In genomic region chr14:90398315-90398811, GRCh38 we compare ENCODE assay signal across 8 cellular contexts. TPM values are rescaled to one million over a fixed set of nuclear protein-coding genes. Genes with fewer than 3 reads are reported as not detected.
DNase-seq lines count a peak whose midpoint lies in the region; ATAC-seq and TF ChIP-seq lines count a peak whose summit lies in the region.

No MANE protein-coding gene starts in this region.

- peak overlapping the region; percentile 64 for H3K9ac ChIP-seq in trophoblast cell (ENCODE audit: low read length)

- TF ChIP-seq CTCF in PC-9 (conservative IDR thresholded peaks at IDR 0.05) (no peak), uterus (IDR thresholded peaks at IDR 0.05) (no peak)

- peaks cover 15% of the 10 kb centered on the region; the same call in 1 of the 2 replicates for H4K20me1 ChIP-seq in PC-9 (ENCODE audit: insufficient read depth)

- peak overlapping the region; percentile 56; the same call in 1 of the 2 replicates for H2AFZ ChIP-seq in PC-9
- no peak overlapping the region for H2AFZ ChIP-seq in trophoblast cell (ENCODE audit: insufficient read depth, low read length, poor library complexity)

- no peak overlapping the region for H4K12ac ChIP-seq in trophoblast cell (ENCODE audit: low read depth, low read length)

- intact Hi-C loops in PC-9 (cut with micrococcal nuclease; ENCODE audit: unreplicated experiment) (loop anchor here (2.0 to 10.0 kb wide), 4 partner anchors 66 to 226 kb away; partner anchors contain the start of gene NRDE2), uterus (cut with DNase I; ENCODE audit: low total_unique reads) (loop anchor here (10.0 kb wide), 1 partner anchor 356 kb away; no protein-coding TSS in a partner anchor)
- intact Hi-C loops in activated T-helper 2 cell treated with anti-CD3 and anti-CD28 coated beads, Interferon-gamma antibody, Interleukin-2, Interleukin-4, amounts not matched to agents 10 μg/mL and 5 μg/mL and 100 μg/mL, durations not matched to agents 14 hours and 24 hours and 36 hours (cut with micrococcal nuclease): loop anchor here (2.0 to 5.0 kb wide), 2 partner anchors 279 to 442 kb away; no protein-coding TSS in a partner anchor

- H3K27ac ChIP-seq in PC-9 (no peak overlapping the region), trophoblast cell (ENCODE audit: low read depth, low read length) (peak overlapping the region; percentile 10), uterus (peak overlapping the region; percentile 90 to 95)

- no peaks in the 10 kb centered on the region for H3K9me2 ChIP-seq in PC-9 (ENCODE audit: insufficient read depth)

- no TSS peak for BruUV-seq in PC-9 (replicated peaks; lab: Mats Ljungman, UMichigan)

- no peak overlapping the region for H4K8ac ChIP-seq in trophoblast cell (ENCODE audit: low read depth, low read length)

- H3K36me3 ChIP-seq in PC-9 (ENCODE audit: low read depth) (peaks cover 20% of the 10 kb centered on the region; the same call in 1 of the 2 replicates), trophoblast cell (ENCODE audit: control insufficient read depth in 1 of 2, insufficient read depth in 2 of 2, low read length in 2 of 2) (peaks cover 12 to 24% of the 10 kb centered on the region in 2 experiments), uterus (no peaks in the 10 kb centered on the region)

- H3K4me2 ChIP-seq in PC-9 (peak overlapping the region; percentile 88), trophoblast cell (ENCODE audit: low read length) (peak overlapping the region; percentile 79)

- ATAC-seq in HG03097 (IDR thresholded peaks at IDR 0.05; ENCODE audit: low FRiP score, unreplicated experiment): peak; percentile 16

- TF ChIP-seq POLR2A in uterus (IDR thresholded peaks at IDR 0.05): peak in 1 of 2 donors; percentile 17

- H3K14ac ChIP-seq in trophoblast cell (ENCODE audit: low read length): peak overlapping the region; percentile 46

- no peak overlapping the region for H2BK120ac ChIP-seq in trophoblast cell (ENCODE audit: insufficient read depth, low read length, poor library complexity)

- H3K9me3 ChIP-seq in PC-9 (ENCODE audit: insufficient read depth, low read depth) (no peaks in the 10 kb centered on the region), trophoblast cell (ENCODE audit: insufficient read depth, low read depth, low read length) (no peaks in the 10 kb centered on the region), uterus (no peaks in the 10 kb centered on the region)

- peak overlapping the region; percentile 67 for H3K18ac ChIP-seq in trophoblast cell (ENCODE audit: low read length)

- H3K27me3 ChIP-seq in PC-9 (ENCODE audit: insufficient read depth, low read depth) (no peaks in the 10 kb centered on the region), trophoblast cell (ENCODE audit: insufficient read depth, low read length) (no peaks in the 10 kb centered on the region), uterus (peaks cover 0 to 3% of the 10 kb centered on the region in 2 donors)

- H3K27me3 Mint-ChIP-seq in activated T-helper 2 cell treated with anti-CD3 and anti-CD28 coated beads, Interferon-gamma antibody, Interleukin-2, Interleukin-4, amounts not matched to agents 10 μg/mL and 5 μg/mL and 100 μg/mL, durations not matched to agents 14 hours and 24 hours and 36 hours (ENCODE audit: low read depth): peaks cover 1% of the 10 kb centered on the region

- H4K91ac ChIP-seq in trophoblast cell (ENCODE audit: low read depth, low read length): no peak overlapping the region

- peaks cover 49% of the 10 kb centered on the region for H3K36me3 Mint-ChIP-seq in activated T-helper 2 cell treated with anti-CD3 and anti-CD28 coated beads, Interferon-gamma antibody, Interleukin-2, Interleukin-4, amounts not matched to agents 10 μg/mL and 5 μg/mL and 100 μg/mL, durations not matched to agents 14 hours and 24 hours and 36 hours (ENCODE audit: low read depth)

- H3F3A ChIP-seq in PC-9 (ENCODE audit: insufficient read depth, low read depth): no peaks in the 10 kb centered on the region

- H3K79me1 ChIP-seq in trophoblast cell (ENCODE audit: low read length): peaks cover 9% of the 10 kb centered on the region

- H3K4me3 Mint-ChIP-seq in activated T-helper 2 cell treated with anti-CD3 and anti-CD28 coated beads, Interferon-gamma antibody, Interleukin-2, Interleukin-4, amounts not matched to agents 10 μg/mL and 5 μg/mL and 100 μg/mL, durations not matched to agents 14 hours and 24 hours and 36 hours (ENCODE audit: low read depth): peak overlapping the region; percentile 94

- peak overlapping the region; percentile 82 for H3K4ac ChIP-seq in trophoblast cell (ENCODE audit: low read depth, low read length)

- POLR2A ChIA-PET in PC-9 (lab: Charles Lee; ENCODE audit: unreplicated experiment): no interaction called here

- WGBS in trophoblast cell (ENCODE audit: extremely low coverage, insufficient coverage, insufficient read length): no CpG with 5 or more reads among the region's 35 CpGs

- no peak overlapping the region for H3K23ac ChIP-seq in trophoblast cell (ENCODE audit: low read length)

- peaks cover 32% of the 10 kb centered on the region for H3K79me2 ChIP-seq in PC-9 (ENCODE audit: low read depth)
- peaks cover 18% of the 10 kb centered on the region for H3K79me2 ChIP-seq in trophoblast cell (ENCODE audit: control insufficient read depth, insufficient read depth, low read length, poor library complexity)

- peak overlapping the region; percentile 97 for H3K27ac Mint-ChIP-seq in activated T-helper 2 cell treated with anti-CD3 and anti-CD28 coated beads, Interferon-gamma antibody, Interleukin-2, Interleukin-4, amounts not matched to agents 10 μg/mL and 5 μg/mL and 100 μg/mL, durations not matched to agents 14 hours and 24 hours and 36 hours

- CTCF ChIA-PET in PC-9 (lab: Charles Lee): no interaction called here

- H2AK5ac ChIP-seq in trophoblast cell (ENCODE audit: low read length): no peak overlapping the region

- H3K4me3 ChIP-seq in PC-9: peak overlapping the region; percentile 86
- H3K4me3 ChIP-seq in trophoblast cell (ENCODE audit: low read depth, low read length): peak overlapping the region; percentile 97
- peak overlapping the region; percentile 93 to 98 for H3K4me3 ChIP-seq in uterus

- no peak overlapping the region for H2BK5ac ChIP-seq in trophoblast cell (ENCODE audit: low read depth, low read length, poor library complexity)

- peaks cover 42% of the 10 kb centered on the region for H3K4me1 Mint-ChIP-seq in activated T-helper 2 cell treated with anti-CD3 and anti-CD28 coated beads, Interferon-gamma antibody, Interleukin-2, Interleukin-4, amounts not matched to agents 10 μg/mL and 5 μg/mL and 100 μg/mL, durations not matched to agents 14 hours and 24 hours and 36 hours (ENCODE audit: low read depth)

- H3K9me3 Mint-ChIP-seq in activated T-helper 2 cell treated with anti-CD3 and anti-CD28 coated beads, Interferon-gamma antibody, Interleukin-2, Interleukin-4, amounts not matched to agents 10 μg/mL and 5 μg/mL and 100 μg/mL, durations not matched to agents 14 hours and 24 hours and 36 hours: no peaks in the 10 kb centered on the region

- DNase-seq in NK-92 treated with Interleukin-12 subunit alpha and Interleukin-12 subunit beta, amount 100 ng/mL, for 24 hours (lab: John Stamatoyannopoulos, UW): peak; percentile 62
- DNase-seq in NK-92 (lab: John Stamatoyannopoulos, UW; ENCODE audit: unreplicated experiment) (no peak), PC-9 (peak in 1 of 2 experiments; percentile 12), glomerular visceral epithelial cell (ENCODE audit: extremely low spot score) (peak; percentile 41), trophoblast cell (peak; percentile 46 to 64), uterus (peak in 1 of 2 donors; percentile 47)
- peak; percentile 68 for DNase-seq in activated T-helper 2 cell treated with anti-CD3 and anti-CD28 coated beads, Interferon-gamma antibody, Interleukin-2, Interleukin-4, amounts not matched to agents 10 μg/mL and 5 μg/mL and 100 μg/mL, durations not matched to agents 14 hours and 24 hours and 36 hours (ENCODE audit: low spot score)

- H3K4me1 ChIP-seq in PC-9 (replicated peaks; ENCODE audit: insufficient read depth) (peaks cover 16% of the 10 kb centered on the region), trophoblast cell (ENCODE audit: control insufficient read depth in 1 of 2, insufficient read depth in 2 of 2, low read length in 2 of 2) (peaks cover 0 to 5% of the 10 kb centered on the region in 2 experiments), uterus (no peaks in the 10 kb centered on the region)

- H2BK12ac ChIP-seq in trophoblast cell (ENCODE audit: low read length): no peak overlapping the region

RNA-seq across cellular contexts. Expression of gene CALM1, which starts 1.5 kb away (rescaled TPM):
- total RNA-seq in PC-9 (2021): 103 and 122 TPM in 2 replicates
- 470 and 491 TPM in 2 replicates for total RNA-seq in activated T-helper 2 cell treated with anti-CD3 and anti-CD28 coated beads, Interferon-gamma antibody, Interleukin-2, Interleukin-4, amounts not matched to agents 10 μg/mL and 5 μg/mL and 100 μg/mL, durations not matched to agents 14 hours and 24 hours and 36 hours
- polyA plus RNA-seq in trophoblast cell (2013): 518 and 520 TPM in 2 replicates
- total RNA-seq in uterus: 100 to 1,000 TPM; 155 to 248 (median 201) TPM
